5 cellular contexts compared by ENCODE assay signal in genomic region chr1:217805792-217806191, GRCh38.
"Had no signal": no experiment of that assay in that cellular context is flagged by ENCODE, and none has a peak within 500 bp of the region (broad histone marks: within the 10 kb centered on the region; RNA-seq: fewer than 3 reads in every experiment).

No MANE protein-coding gene starts in this region.

- DNase-seq: IMR-90, KBM-7 had no signal

- H3K27ac ChIP-seq: HL-60 had no signal

- H3K4me3 ChIP-seq: K562 had no signal

- ATAC-seq: HepG2, K562 had no signal
